In the genomic region with DNA sequence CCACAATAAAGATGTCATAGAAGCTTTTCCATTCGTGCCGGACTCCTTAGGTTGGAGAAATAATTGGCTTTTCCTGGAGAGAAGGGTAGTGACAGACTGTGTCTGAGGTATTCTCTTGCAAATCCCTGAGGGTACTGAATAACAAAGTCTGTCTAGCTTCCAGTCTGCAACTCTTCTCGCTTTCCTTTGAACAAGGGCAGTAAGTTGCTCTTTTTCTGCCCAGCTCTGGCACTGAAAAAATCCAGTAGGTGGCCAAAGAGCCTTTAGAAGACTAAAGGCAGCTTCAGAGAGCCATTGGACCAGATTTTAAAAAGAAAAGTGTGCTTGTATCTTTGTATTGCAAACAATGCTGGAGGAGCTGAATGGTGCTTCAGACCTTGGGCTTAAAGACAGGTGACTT, we compare ENCODE assay signal across 7 cellular contexts. TPM values are rescaled to one million over a fixed set of nuclear protein-coding genes. Genes with fewer than 3 reads are reported as not detected.
A peak's percentile ranks its signal among the peaks of the same experiment; 100 is the strongest.
DNase-seq lines count a peak whose midpoint lies in the region; ATAC-seq and TF ChIP-seq lines count a peak whose summit lies in the region.

No MANE protein-coding gene starts in this region.

- H4K20me1 ChIP-seq in KMS-11 (ENCODE audit: insufficient read depth) (no peaks in the 10 kb centered on the region), mammary epithelial cell (ENCODE audit: insufficient read depth, low read length) (no peaks in the 10 kb centered on the region)

- in situ Hi-C loops in mammary epithelial cell (cut with MboI; ENCODE audit: low sequenced_read_pairs in 2 of 2), result no loop called here

- intact Hi-C loops in mammary epithelial cell (cut with micrococcal nuclease), result no loop called here

- H3K9me3 ChIP-seq in mammary epithelial cell (replicated peaks; ENCODE audit: insufficient read depth, low read length) (no peaks in the 10 kb centered on the region), mucosa of rectum (ENCODE audit: control insufficient read depth in 2 of 2, low read length in 2 of 2) (no peaks in the 10 kb centered on the region)

- no peak overlapping the region for H3K4me3 Mint-ChIP-seq in nephron progenitor cell

- H3K4me2 ChIP-seq in KMS-11 (peak overlapping the region; percentile 81), mammary epithelial cell (ENCODE audit: insufficient read depth, low read depth, low read length) (peak overlapping the region; percentile 57)

- H3K9ac ChIP-seq in KMS-11, result peak overlapping the region; percentile 11; the same call in 1 of the 2 replicates
- no peak overlapping the region for H3K9ac ChIP-seq in mammary epithelial cell (ENCODE audit: insufficient read depth, low read length)
- H3K9ac ChIP-seq in mucosa of rectum (ENCODE audit: low read depth in 1 of 2, low read length in 2 of 2), result peak overlapping the region; percentile 35 to 41

- H3K4me1 ChIP-seq in KMS-11 (ENCODE audit: low read depth, poor library complexity, severe bottlenecking) (peaks cover 35% of the 10 kb centered on the region), mammary epithelial cell (ENCODE audit: insufficient read depth, low read length) (no peaks in the 10 kb centered on the region), mucosa of rectum (ENCODE audit: control insufficient read depth in 2 of 2, insufficient read depth in 2 of 2, low read length in 2 of 2) (peaks cover 17 to 20% of the 10 kb centered on the region in 2 donors)

- H3K27me3 Mint-ChIP-seq in nephron progenitor cell (ENCODE audit: low read depth, poor library complexity), result no peaks in the 10 kb centered on the region

- no peaks in the 10 kb centered on the region for H3K36me3 Mint-ChIP-seq in nephron progenitor cell (ENCODE audit: low read depth)

- peaks cover 22% of the 10 kb centered on the region for H3K4me1 Mint-ChIP-seq in nephron progenitor cell

- no TSS peak for BruUV-seq in mammary epithelial cell (replicated peaks; lab: Mats Ljungman, UMichigan)

- H3K27ac ChIP-seq in KMS-11 (no peak overlapping the region), mammary epithelial cell (ENCODE audit: insufficient read depth, low read depth, low read length) (no peak overlapping the region), mucosa of rectum (ENCODE audit: low read depth in 2 of 2, low read length in 2 of 2) (peak overlapping the region; percentile 88 to 89)

- dilution Hi-C loops in mammary epithelial cell (cut with HindIII; ENCODE audit: low sequenced_read_pairs), result no loop called here

- CTCF ChIA-PET in mammary epithelial cell (lab: Charles Lee; ENCODE audit: low non-redundant PET), result no interaction called here

- H3K36me3 ChIP-seq in KMS-11 (ENCODE audit: insufficient read depth) (no peaks in the 10 kb centered on the region), mammary epithelial cell (ENCODE audit: insufficient read depth, low read length) (no peaks in the 10 kb centered on the region), mucosa of rectum (ENCODE audit: control insufficient read depth in 2 of 2, insufficient read depth in 2 of 2, low read length in 2 of 2) (no peaks in the 10 kb centered on the region)

- DNase-seq in mammary epithelial cell (no peak), occipital lobe (lab: John Stamatoyannopoulos, UW) (no peak), nephron progenitor cell (no peak)

- H3K79me2 ChIP-seq in KMS-11 (ENCODE audit: insufficient read depth, low read depth) (no peaks in the 10 kb centered on the region), mammary epithelial cell (ENCODE audit: insufficient read depth, low read length) (no peaks in the 10 kb centered on the region)

- no peak overlapping the region for H3K27ac Mint-ChIP-seq in nephron progenitor cell

- no peak for ATAC-seq in HG03196 (IDR thresholded peaks at IDR 0.05; ENCODE audit: unreplicated experiment)

- TF ChIP-seq CTCF in GM12874 (IDR thresholded peaks at IDR 0.05; ENCODE audit: insufficient read depth, low read depth, low read length), result 0 out of 2 replicates have a peak, but pooled peaks have one; percentile 12
- no peak for TF ChIP-seq CTCF in KMS-11 (conservative IDR thresholded peaks at IDR 0.05; ENCODE audit: low read depth, low read length)
- TF ChIP-seq CTCF in mammary epithelial cell (conservative IDR thresholded peaks at IDR 0.05 in 1 of 2, IDR thresholded peaks at IDR 0.05 in 1 of 2; ENCODE audit: extremely low read depth in 1 of 2, insufficient read depth in 1 of 2, low read depth in 1 of 2, low read length in 2 of 2), result peak in 1 of 2 donors; percentile 19
- no peak for TF ChIP-seq CTCF in nephron progenitor cell (IDR thresholded peaks at IDR 0.05)

- H3K9me3 Mint-ChIP-seq in nephron progenitor cell, result no peaks in the 10 kb centered on the region

- H3K27me3 ChIP-seq in KMS-11 (ENCODE audit: insufficient read depth, low read depth) (no peaks in the 10 kb centered on the region), mammary epithelial cell (ENCODE audit: insufficient read depth, low read length) (no peaks in the 10 kb centered on the region), mucosa of rectum (ENCODE audit: control insufficient read depth in 2 of 2, insufficient read depth in 2 of 2, low read length in 2 of 2) (no peaks in the 10 kb centered on the region)

- H3K4me3 ChIP-seq in KMS-11 (IDR thresholded peaks at IDR 0.05; ENCODE audit: insufficient read depth, low read depth, low read length), result no peak overlapping the region
- peak overlapping the region in 2 of 3 experiments; percentile 26 to 43 for H3K4me3 ChIP-seq in mammary epithelial cell (replicated peaks in 1 of 3; ENCODE audit: insufficient read depth in 1 of 3, low read depth in 2 of 3, low read length in 3 of 3)
- peak overlapping the region; percentile 41 to 62 for H3K4me3 ChIP-seq in mucosa of rectum (ENCODE audit: low read length in 2 of 2)

- H2AFZ ChIP-seq in KMS-11 (ENCODE audit: low read depth), result no peak overlapping the region
- H2AFZ ChIP-seq in mammary epithelial cell (ENCODE audit: low read depth, low read length), result peak overlapping the region; percentile 90

- 4% methylated on average over 3 of the region's 3 CpGs for WGBS in mammary epithelial cell (ENCODE audit: low coverage, missing lambda C conversion rate)

RNA-seq across cellular contexts. Expression of a gene that starts 20.7 kb away (rescaled TPM):
- 10 to 100 TPM; 25.3 to 39.3 TPM for total RNA-seq in mammary epithelial cell
- polyA plus RNA-seq in mammary epithelial cell, result 3.7 TPM
- 77.1 TPM for polyA minus RNA-seq in mammary epithelial cell
- total RNA-seq in occipital lobe, result 1.4 TPM

Comparison
In these comparisons a context has a peak if more than half of its experiments do, and no peak if none do; other contexts are left out.
1. H3K27ac ChIP-seq: peak in mucosa of rectum (2 of 2); none in KMS-11 (single experiment) and mammary epithelial cell (single experiment).
2. RNA of a gene that starts 20.7 kb away (total RNA-seq): 25.3 to 39.3 TPM in mammary epithelial cell; 1.4 TPM in occipital lobe (single experiment); every median in the first group is over 10 times any median in the second.